In genomic region chr1:6466023-6466422, GRCh38 we compare ENCODE assay signal across 10 cellular contexts. TPM values are rescaled to one million over a fixed set of nuclear protein-coding genes. Genes with fewer than 3 reads are reported as not detected.
DNase-seq lines count a peak whose midpoint lies in the region; ATAC-seq and TF ChIP-seq lines count a peak whose summit lies in the region.
"Had no signal": no experiment of that assay in that cellular context is flagged by ENCODE, and none has a peak within 500 bp of the region (broad histone marks: within the 10 kb centered on the region; RNA-seq: fewer than 3 reads in every experiment).

Gene TNFRSF25 (minus strand): TSS chr1:6466173. CDS start chr1:6466107, 66 bp downstream.

- peaks cover 0 to 55% (median 11%) of the 10 kb centered on the region in 3 donors for H3K27me3 ChIP-seq in stomach

- TF ChIP-seq CTCF in stomach (IDR thresholded peaks at IDR 0.05), result no peak

- no peak for TF ChIP-seq EP300 in stomach (IDR thresholded peaks at IDR 0.05)

- peak within 1 kb of the TSS in 1 of 5 donors; percentile 2 for H3K27ac ChIP-seq in stomach

- WGBS in stomach, 5 donors, result 23 to 41% (median 30%) methylated on average over 25 to 43 of the region's 43 CpGs

- no peak for TF ChIP-seq POLR2A in stomach (IDR thresholded peaks at IDR 0.05)

- peak within 1 kb of the TSS in 3 of 4 donors; percentile 20 to 33 (median 29) for H3K4me3 ChIP-seq in stomach

- DNase-seq in activated gamma-delta T cell treated with Interleukin-2 at 50 U/mL for 16 hours (peak; percentile 45), left colon (peak in 1 of 2 donors; percentile 35), stomach (no peak), HuH-7 (ENCODE audit: low spot score) (no peak), NCI-H187 treated with DMSO at 0.1 percent for 48 hours (lab: John Stamatoyannopoulos, UW) (no peak)
- DNase-seq: erythroblast, NCI-H226 had no signal

- H3K9me3 ChIP-seq in stomach, result no peaks in the 10 kb centered on the region

- ATAC-seq in left colon (peak; percentile 24), GM19452 (IDR thresholded peaks at IDR 0.05; ENCODE audit: unreplicated experiment) (no peak), HG03139 (IDR thresholded peaks at IDR 0.05; ENCODE audit: unreplicated experiment) (no peak)

- intact Hi-C loops in T-helper 1 cell treated with Interleukin-12 subunit alpha and Interleukin-12 subunit beta and Interleukin-4 antibody, amounts not matched to agents 30 ng/mL and 1 ng/mL, for 36 hours (cut with micrococcal nuclease), result loop anchor here (1.0 kb wide), 1 partner anchor 24 kb away; no protein-coding TSS in a partner anchor
- intact Hi-C loops in left colon (cut with DNase I, micrococcal nuclease) (no loop called here), stomach (cut with DNase I; ENCODE audit: low total_unique reads) (no loop called here)

- peaks cover 0 to 20% (median 15%) of the 10 kb centered on the region in 4 donors for H3K4me1 ChIP-seq in stomach

- H3K36me3 ChIP-seq in stomach, result peaks cover 3 to 60% (median 39%) of the 10 kb centered on the region in 4 donors

RNA-seq across cellular contexts. Expression of gene TNFRSF25, which starts in this region (rescaled TPM):
- total RNA-seq in T-helper 1 cell treated with Interleukin-12 subunit alpha and Interleukin-12 subunit beta and Interleukin-4 antibody, amounts not matched to agents 30 ng/mL and 1 ng/mL, for 36 hours, result 162 and 172 TPM in 2 replicates
- total RNA-seq in left colon, result 10 to 100 TPM; 21.7 to 71.9 TPM
- 100 to 1,000 TPM in 1 of 5 donors, 10 to 100 TPM in 2, 1 to 10 TPM in 2; 6.1 to 215 (median 21.4) TPM for total RNA-seq in stomach
- 10 to 100 TPM in 1 of 3 donors, 1 to 10 TPM in 2; 2.7 to 41.6 (median 2.9) TPM for polyA plus RNA-seq in stomach
